Comparison of ENCODE assay signal across 8 cellular contexts in genomic region chr15:65610871-65611718, GRCh38. TPM values are rescaled to one million over a fixed set of nuclear protein-coding genes. Genes with fewer than 3 reads are reported as not detected.
A peak's percentile ranks its signal among the peaks of the same experiment; 100 is the strongest.
DNase-seq lines count a peak whose midpoint lies in the region; ATAC-seq and TF ChIP-seq lines count a peak whose summit lies in the region.

Gene INTS14 (minus strand): TSS chr15:65611131. CDS start chr15:65607380, 3,751 bp downstream.

- H3K27me3 Mint-ChIP-seq in T-helper 17 cell = no peaks in the 10 kb centered on the region

- H3K4me1 Mint-ChIP-seq in T-helper 17 cell = peaks cover 20% of the 10 kb centered on the region

- no peak for TF ChIP-seq POLR2A in prostate gland (IDR thresholded peaks at IDR 0.05)

- peak within 1 kb of the TSS; percentile 89 for H3K4me3 ChIP-seq in left ventricle myocardium inferior
- peak within 1 kb of the TSS; percentile 79 to 91 for H3K4me3 ChIP-seq in prostate gland
- H3K4me3 ChIP-seq in urinary bladder (ENCODE audit: low read depth, low read length) = peak within 1 kb of the TSS; percentile 61

- H3K27me3 ChIP-seq in left ventricle myocardium inferior (ENCODE audit: low read depth) (no peaks in the 10 kb centered on the region), prostate gland (replicated peaks; ENCODE audit: insufficient read depth) (no peaks in the 10 kb centered on the region)

- intact Hi-C loops in left ventricle myocardium inferior (cut with micrococcal nuclease) = no loop called here
- intact Hi-C loops in prostate gland (cut with DNase I) = no loop called here

- H3K4me1 ChIP-seq in left ventricle myocardium inferior = peaks cover 33% of the 10 kb centered on the region
- H3K4me1 ChIP-seq in prostate gland (replicated peaks) = peaks cover 4% of the 10 kb centered on the region
- H3K4me1 ChIP-seq in urinary bladder (ENCODE audit: insufficient read depth) = no peaks in the 10 kb centered on the region

- no peaks in the 10 kb centered on the region for H3K36me3 Mint-ChIP-seq in T-helper 17 cell (ENCODE audit: low read depth)

- ATAC-seq in GM18498 (IDR thresholded peaks at IDR 0.05; ENCODE audit: unreplicated experiment) (peak; percentile 96), HG02938 (IDR thresholded peaks at IDR 0.05; ENCODE audit: unreplicated experiment) (peak; percentile 88), T-helper 17 cell (peak; percentile 98)

- DNase-seq in NCI-H1694 treated with DMSO at 0.1 percent for 48 hours (lab: John Stamatoyannopoulos, UW) = peak; percentile 93
- peak; percentile 85 to 89 (median 87) for DNase-seq in T-helper 17 cell
- peak; percentile 60 to 98 (median 92) for DNase-seq in amygdala (lab: John Stamatoyannopoulos, UW)
- peak; percentile 99 for DNase-seq in left ventricle myocardium inferior
- peak; percentile 97 for DNase-seq in prostate gland (ENCODE audit: low spot score)

- H3K36me3 ChIP-seq in left ventricle myocardium inferior (no peaks in the 10 kb centered on the region), prostate gland (no peaks in the 10 kb centered on the region), urinary bladder (ENCODE audit: insufficient read depth) (peaks cover 2% of the 10 kb centered on the region)

- peak within 1 kb of the TSS; percentile 96 for H3K27ac Mint-ChIP-seq in T-helper 17 cell

- H3K9me3 ChIP-seq in T-helper 17 cell (ENCODE audit: control insufficient read depth, low read length, poor library complexity, severe bottlenecking) = no peaks in the 10 kb centered on the region
- no peaks in the 10 kb centered on the region for H3K9me3 ChIP-seq in left ventricle myocardium inferior (replicated peaks)
- no peaks in the 10 kb centered on the region for H3K9me3 ChIP-seq in prostate gland

- H3K4me3 Mint-ChIP-seq in T-helper 17 cell = peak within 1 kb of the TSS; percentile 98

- WGBS in prostate gland = under 1% methylated on average over 64 of the region's 64 CpGs
- under 1% methylated on average over 64 of the region's 64 CpGs for WGBS in urinary bladder

- H3K27ac ChIP-seq in left ventricle myocardium inferior (replicated peaks) (peak within 1 kb of the TSS; percentile 98), prostate gland (peak within 1 kb of the TSS; percentile 84 to 95), urinary bladder (ENCODE audit: low read depth) (peak within 1 kb of the TSS; percentile 93)

- TF ChIP-seq CTCF in left ventricle myocardium inferior (IDR thresholded peaks at IDR 0.05; ENCODE audit: borderline replicate concordance) = peak; percentile 75
- peak; percentile 58 to 86 (median 84) for TF ChIP-seq CTCF in prostate gland (IDR thresholded peaks at IDR 0.05)

RNA-seq across cellular contexts. Expression of gene INTS14, which starts in this region (rescaled TPM):
- total RNA-seq in T-helper 17 cell (10 to 100 TPM; 19.2 to 23.7 TPM), left ventricle myocardium inferior (12.2 TPM), prostate gland (10 to 100 TPM; 39.4 to 55.2 TPM), urinary bladder (48.5 TPM)
- polyA plus RNA-seq in urinary bladder = 24.1 TPM

Comparison
In these comparisons a context has a peak if more than half of its experiments do, and no peak if none do; other contexts are left out.
1. Peak in every context shown above with its lines: DNase-seq, ATAC-seq, H3K4me3 ChIP-seq and H3K27ac ChIP-seq.